Comparison of ENCODE assay signal across 29 cellular contexts in genomic region chr7:13627455-13627854, GRCh38.
"Had no signal": no experiment of that assay in that cellular context is flagged by ENCODE, and none has a peak within 500 bp of the region (broad histone marks: within the 10 kb centered on the region; RNA-seq: fewer than 3 reads in every experiment).

No MANE protein-coding gene starts in this region.

- H3K4me3 ChIP-seq: cardiac muscle cell, Peyer's patch had no signal

- DNase-seq: activated B cell treated with CpG ODN at 0.5 μM for 24 hours; activated CD4-positive, alpha-beta T cell treated with anti-CD3 and anti-CD28 coated beads for 1 hour; activated CD4-positive, alpha-beta T cell treated with anti-CD3 and anti-CD28 coated beads for 48 hours; activated CD8-positive, alpha-beta T cell treated with anti-CD3 and anti-CD28 coated beads for 36 hours; activated effector memory CD4-positive, alpha-beta T cell treated with anti-CD3 and anti-CD28 coated beads, Interleukin-2, amount 50 U/mL, for 16 hours; activated naive CD4-positive, alpha-beta T cell; activated naive CD4-positive, alpha-beta T cell treated with anti-CD3 and anti-CD28 coated beads, Interleukin-2, amount 50 U/mL, for 16 hours; activated naive CD8-positive, alpha-beta T cell treated with anti-CD3 and anti-CD28 coated beads for 36 hours; activated T-cell treated with anti-CD3 and anti-CD28 coated beads, Interleukin-2, amount 50 U/mL, for 1 hour; activated T-cell treated with anti-CD3 and anti-CD28 coated beads, Interleukin-2, amount 50 U/mL, for 72 hours; amniotic stem cell; aorta; brain microvascular endothelial cell; KG1; NCI-H1092 treated with DMSO at 0.1 percent for 48 hours; NCI-H1417; NCI-H146; NCI-H187; NCI-H2081; NCI-H2171; NCI-H510A; NCI-H526; NCI-H774; Peyer's patch; RPMI8226; T-helper 1 cell; T-helper 2 cell; T-helper 9 cell had no signal
